Comparison of ENCODE assay signal across 18 cellular contexts in genomic region chr7:3109516-3109915, GRCh38.
DNase-seq lines count a peak whose midpoint lies in the region; ATAC-seq and FAIRE-seq lines count a peak whose summit lies in the region.
"Had no signal": no experiment of that assay in that cellular context is flagged by ENCODE, and none has a peak within 500 bp of the region (broad histone marks: within the 10 kb centered on the region; RNA-seq: fewer than 3 reads in every experiment).

No MANE protein-coding gene starts in this region.

- DNase-seq in activated T-cell treated with anti-CD3 and anti-CD28 coated beads, Interleukin-2, amount 50 U/mL, for 48 hours = peak; percentile 2 to 10
- DNase-seq in activated T-cell treated with anti-CD3 and anti-CD28 coated beads, Interleukin-2, amount 50 U/mL, for 72 hours = no peak
- DNase-seq in T1000 (lab: John Stamatoyannopoulos, UW) (peak; percentile 13), immature natural killer cell (no peak), urothelium cell line (ENCODE audit: low spot score) (no peak)
- DNase-seq: C1 segment of cervical spinal cord, DMS 273 treated with DMSO at 0.1 percent for 48 hours, GF-D8, GOT3, KBM-7, MV-4-11, NCI-H1417, NCI-H187 treated with DMSO at 0.1 percent for 48 hours, NCI-H69, OCI-M1 had no signal

- H3K4me1 Mint-ChIP-seq in activated T-cell treated with anti-CD3 and anti-CD28 coated beads, Interleukin-2, amount 50 U/mL, for 72 hours (ENCODE audit: low read depth) = peaks cover 90% of the 10 kb centered on the region
- peaks cover 97 to 100% of the 10 kb centered on the region in 2 donors for H3K4me1 Mint-ChIP-seq in immature natural killer cell

- no peaks in the 10 kb centered on the region for H3K27me3 Mint-ChIP-seq in activated T-cell treated with anti-CD3 and anti-CD28 coated beads, Interleukin-2, amount 50 U/mL, for 72 hours (ENCODE audit: low read depth)
- peaks cover 3 to 38% (median 34%) of the 10 kb centered on the region in 3 donors for H3K27me3 Mint-ChIP-seq in immature natural killer cell (ENCODE audit: low read depth in 3 of 3)

- no peak for ATAC-seq in activated T-cell treated with anti-CD3 and anti-CD28 coated beads, Interleukin-2, amount 50 U/mL, for 72 hours (replicated peaks in 1 of 2)
- no peak for ATAC-seq in HG03565 (IDR thresholded peaks at IDR 0.05; ENCODE audit: unreplicated experiment)
- no peak for ATAC-seq in GM18867 (IDR thresholded peaks at IDR 0.05; ENCODE audit: unreplicated experiment)

- peaks cover 26 to 35% of the 10 kb centered on the region in 2 donors for H3K36me3 Mint-ChIP-seq in activated T-cell treated with anti-CD3 and anti-CD28 coated beads, Interleukin-2, amount 50 U/mL, for 72 hours (ENCODE audit: insufficient read depth in 2 of 2)
- peaks cover 0 to 26% (median 4%) of the 10 kb centered on the region in 3 donors for H3K36me3 Mint-ChIP-seq in immature natural killer cell

- H3K27ac Mint-ChIP-seq in activated T-cell treated with anti-CD3 and anti-CD28 coated beads, Interleukin-2, amount 50 U/mL, for 72 hours = no peak overlapping the region
- H3K27ac Mint-ChIP-seq in immature natural killer cell = peak overlapping the region; percentile 96 to 100 (median 99)

- peaks cover 2 to 12% of the 10 kb centered on the region in 2 donors for H3K9me3 Mint-ChIP-seq in activated T-cell treated with anti-CD3 and anti-CD28 coated beads, Interleukin-2, amount 50 U/mL, for 72 hours
- peaks cover 0 to 2% (median 0%) of the 10 kb centered on the region in 6 donors for H3K9me3 Mint-ChIP-seq in immature natural killer cell

- FAIRE-seq in urothelium cell line (lab: Jason Lieb, UNC) = peak; percentile 77
- FAIRE-seq: GM12891 had no signal

- H3K4me3 Mint-ChIP-seq in activated T-cell treated with anti-CD3 and anti-CD28 coated beads, Interleukin-2, amount 50 U/mL, for 72 hours = no peak overlapping the region
- H3K4me3 Mint-ChIP-seq in immature natural killer cell = peak overlapping the region in 4 of 5 donors; percentile 20 to 72 (median 67)

Comparison
In these comparisons a context has a peak if more than half of its experiments do, and no peak if none do; other contexts are left out.
1. DNase-seq: peak in activated T-cell treated with anti-CD3 and anti-CD28 coated beads, Interleukin-2, amount 50 U/mL, for 48 hours (2 of 2) and T1000 (single experiment); none in activated T-cell treated with anti-CD3 and anti-CD28 coated beads, Interleukin-2, amount 50 U/mL, for 72 hours (0 of 2), immature natural killer cell (0 of 3) and urothelium cell line (single experiment).
2. H3K4me3 Mint-ChIP-seq: peak in immature natural killer cell (4 of 5); none in activated T-cell treated with anti-CD3 and anti-CD28 coated beads, Interleukin-2, amount 50 U/mL, for 72 hours (0 of 2).